8 cellular contexts compared by ENCODE assay signal in the genomic region with DNA sequence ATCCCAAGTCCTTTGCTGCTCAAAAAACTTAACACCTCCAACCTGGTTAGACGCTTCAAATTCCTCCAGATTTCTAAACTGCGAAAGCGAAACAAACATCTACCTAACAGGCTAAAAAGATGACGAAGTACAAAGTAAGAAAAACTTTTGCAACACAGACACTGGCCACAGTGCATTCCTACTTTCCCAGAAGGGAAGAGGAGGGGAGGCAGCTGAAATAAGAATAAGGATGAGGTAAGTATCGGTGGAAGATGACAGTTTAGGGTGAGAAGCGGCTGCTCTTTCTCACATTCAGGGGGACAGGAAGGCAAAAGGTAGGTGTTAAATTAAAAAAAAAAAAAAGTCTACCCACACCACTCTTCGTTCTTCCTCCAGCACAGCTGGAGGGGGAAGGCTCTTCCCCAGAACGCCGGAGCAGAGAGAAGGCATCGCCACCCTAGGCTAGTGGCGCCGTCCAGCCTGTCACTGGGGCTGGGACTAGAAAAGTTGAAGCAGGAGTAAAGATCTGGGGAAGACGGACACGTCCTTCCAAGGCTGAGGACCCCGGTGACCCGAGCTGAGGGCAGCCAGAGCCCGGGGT. TPM values are rescaled to one million over a fixed set of nuclear protein-coding genes. Genes with fewer than 3 reads are reported as not detected.
A peak's percentile ranks its signal among the peaks of the same experiment; 100 is the strongest.
DNase-seq lines count a peak whose midpoint lies in the region; ATAC-seq, FAIRE-seq and TF ChIP-seq lines count a peak whose summit lies in the region.

No MANE protein-coding gene starts in this region.

- H4K20me1 ChIP-seq in OCI-LY3 (ENCODE audit: insufficient read depth, low read length) (no peaks in the 10 kb centered on the region), HepG2 (ENCODE audit: insufficient read depth, low read length) (no peaks in the 10 kb centered on the region)

- CTCF ChIA-PET in HepG2 (lab: Yijun Ruan, JAX; ENCODE audit: low intra/inter-chr PET ratio, low total read pairs), result no interaction called here

- no TSS peak for BruUV-seq in HepG2 (replicated peaks; lab: Mats Ljungman, UMichigan)

- H2AFZ ChIP-seq in OCI-LY3 (ENCODE audit: low read depth, low read length), result peak overlapping the region; percentile 37; the same call in 1 of the 2 replicates
- peak overlapping the region; percentile 24 for H2AFZ ChIP-seq in HepG2 (ENCODE audit: low read length)

- no peak for TF ChIP-seq RAD21 in HepG2 (CRISPR knock-in tag; IDR thresholded peaks at IDR 0.05)

- ATAC-seq in HG02678 (IDR thresholded peaks at IDR 0.05; ENCODE audit: unreplicated experiment), result peak; percentile 19
- ATAC-seq in HepG2, result peak; percentile 2; the same call in 2 of the 3 replicates

- H3K4me1 ChIP-seq in OCI-LY3 (ENCODE audit: low read length) (peaks cover 28% of the 10 kb centered on the region), HepG2 (ENCODE audit: insufficient read depth, low read length) (peaks cover 20% of the 10 kb centered on the region), suprapubic skin (peaks cover 19% of the 10 kb centered on the region)

- 0 out of 4 replicates have a peak, but pooled peaks of 1 of the 2 experiments have one; percentile 27 for TF ChIP-seq POLR2A in HepG2 (IDR thresholded peaks at IDR 0.05; ENCODE audit: insufficient read depth in 1 of 2, low read depth in 2 of 2, low read length in 2 of 2)
- no peak for TF ChIP-seq POLR2A in suprapubic skin (IDR thresholded peaks at IDR 0.05)

- H3K27ac ChIP-seq in 22Rv1, result peak overlapping the region; percentile 87
- H3K27ac ChIP-seq in OCI-LY3 (ENCODE audit: low read length), result no peak overlapping the region
- H3K27ac ChIP-seq in HepG2 (ENCODE audit: extremely low read length, insufficient read depth, low read length), result peak overlapping the region; percentile 84
- H3K27ac ChIP-seq in suprapubic skin, result peak overlapping the region; percentile 97

- FAIRE-seq in HepG2 (lab: Jason Lieb, UNC), result no peak

- H3K4me2 ChIP-seq in OCI-LY3 (ENCODE audit: low read length) (peak overlapping the region; percentile 99), HepG2 (ENCODE audit: low read depth, low read length) (peak overlapping the region; percentile 78)

- WGBS in HepG2 (ENCODE audit: low lambda C conversion rate), result 2% methylated on average over 11 of the region's 17 CpGs
- WGBS in suprapubic skin, result under 1% methylated on average over 12 of the region's 17 CpGs

- H3K4me3 ChIP-seq in GM12865 (ENCODE audit: low read depth, low read length), result peak overlapping the region; percentile 87
- peak overlapping the region; percentile 95 for H3K4me3 ChIP-seq in OCI-LY3 (ENCODE audit: low read length)
- peak overlapping the region; percentile 72 to 93 (median 83) for H3K4me3 ChIP-seq in HepG2 (replicated peaks in 1 of 3; ENCODE audit: insufficient read depth in 1 of 3, low read depth in 2 of 3, low read length in 3 of 3)
- peak overlapping the region; percentile 86 for H3K4me3 ChIP-seq in suprapubic skin

- H3K9ac ChIP-seq in OCI-LY3 (ENCODE audit: low read length), result peak overlapping the region; percentile 72
- H3K9ac ChIP-seq in HepG2 (ENCODE audit: insufficient read depth, low read depth, low read length), result peak overlapping the region; percentile 74

- H3K79me2 ChIP-seq in OCI-LY3 (ENCODE audit: low read length) (peaks cover 9% of the 10 kb centered on the region), HepG2 (ENCODE audit: insufficient read depth, low read length) (no peaks in the 10 kb centered on the region)

- no peaks in the 10 kb centered on the region for H3K27me3 ChIP-seq in OCI-LY3 (ENCODE audit: low read depth, low read length)
- H3K27me3 ChIP-seq in HepG2 (ENCODE audit: control insufficient read depth in 1 of 2, insufficient read depth in 2 of 2, low read length in 2 of 2), result peaks cover 0 to 6% of the 10 kb centered on the region in 2 experiments; a peak in 1 of 5 replicates
- H3K27me3 ChIP-seq in suprapubic skin, result no peaks in the 10 kb centered on the region

- TF ChIP-seq EP300 in HepG2 (IDR thresholded peaks at IDR 0.05; ENCODE audit: low read depth in 2 of 2, low read length in 2 of 2), result no peak
- no peak for TF ChIP-seq EP300 in HepG2 (CRISPR knock-in tag; IDR thresholded peaks at IDR 0.05; ENCODE audit: borderline replicate concordance)
- no peak for TF ChIP-seq EP300 in suprapubic skin (IDR thresholded peaks at IDR 0.05)

- H3K36me3 ChIP-seq in OCI-LY3 (replicated peaks; ENCODE audit: low read depth, low read length) (no peaks in the 10 kb centered on the region), HepG2 (replicated peaks in 1 of 2; ENCODE audit: control insufficient read depth in 1 of 2, insufficient read depth in 2 of 2, low read length in 2 of 2) (no peaks in the 10 kb centered on the region), suprapubic skin (no peaks in the 10 kb centered on the region)

- H3K9me3 ChIP-seq in OCI-LY3 (ENCODE audit: insufficient read depth, low read length), result no peaks in the 10 kb centered on the region
- no peaks in the 10 kb centered on the region for H3K9me3 ChIP-seq in HepG2 (ENCODE audit: low read length)
- no peaks in the 10 kb centered on the region for H3K9me3 ChIP-seq in suprapubic skin

- in situ Hi-C loops in HepG2 (cut with HindIII; ENCODE audit: extremely low pct_ligation_motif_present, low pct_unique_long_range_greater_than_20kb), result loop anchor here (5.0 to 10.0 kb wide), 2 partner anchors 312 to 990 kb away; a partner anchor contains a TSS

- TF ChIP-seq CTCF in 22Rv1 (IDR thresholded peaks at IDR 0.05) (no peak), GM12865 (IDR thresholded peaks at IDR 0.05; ENCODE audit: insufficient read depth, low read depth, low read length, missing control alignments) (no peak), OCI-LY3 (IDR thresholded peaks at IDR 0.05; ENCODE audit: low read depth, low read length) (no peak), HepG2 (CRISPR knock-in tag; IDR thresholded peaks at IDR 0.05) (no peak), suprapubic skin (IDR thresholded peaks at IDR 0.05) (no peak)

- intact Hi-C loops in HepG2 (cut with micrococcal nuclease; ENCODE audit: unreplicated experiment), result loop anchor here (2.0 to 10.0 kb wide), 5 partner anchors 226 to 1065 kb away; a partner anchor contains a TSS

- POLR2A ChIA-PET in HepG2 (lab: Yijun Ruan, JAX), result interaction anchor here (0.8 to 2.5 kb wide), 2 partner anchors 314 to 445 kb away, joined by 3 to 10 read pairs; a partner anchor contains a TSS

- peak; percentile 43 for DNase-seq in GM12865 (ENCODE audit: low read depth)
- peak; percentile 42 for DNase-seq in central memory CD4-positive, alpha-beta T cell
- DNase-seq in HepG2 (ENCODE audit: low spot score), result peak; percentile 21
- DNase-seq in suprapubic skin (ENCODE audit: low spot score in 2 of 2), result no peak
- DNase-seq in NCI-H1930 (lab: John Stamatoyannopoulos, UW), result no peak

TF ChIP-seq in HepG2, 621 proteins besides CTCF, POLR2A, EP300 and RAD21:
- TF ChIP-seq ZNF792 (CRISPR knock-in tag; IDR thresholded peaks at IDR 0.05) (no peak), RBM39 (IDR thresholded peaks at IDR 0.05; ENCODE audit: low read depth, low read length, poor library complexity, severe bottlenecking) (peak; percentile 2), MBNL3 (CRISPR knock-in tag; conservative IDR thresholded peaks at IDR 0.05) (no peak), NFE2L1 (CRISPR knock-in tag; IDR thresholded peaks at IDR 0.05; ENCODE audit: borderline replicate concordance) (no peak), ZNF44 (CRISPR knock-in tag; IDR thresholded peaks at IDR 0.05) (no peak), ISL2 (CRISPR knock-in tag; IDR thresholded peaks at IDR 0.05) (0 out of 2 replicates have a peak, but pooled peaks have one; percentile 10), ZNF292 (CRISPR knock-in tag; IDR thresholded peaks at IDR 0.05; ENCODE audit: borderline replicate concordance, low read depth) (peak; percentile 64; the same call in 1 of the 2 replicates), CEBPB (IDR thresholded peaks at IDR 0.05; ENCODE audit: borderline replicate concordance, low read depth, low read length) (peak; percentile 14; the same call in 1 of the 2 replicates)

RNA-seq across cellular contexts. Expression of a gene that starts 0.9 kb away (rescaled TPM):
- total RNA-seq in HepG2 (2016; rRNA removed; fragmentation: Illumina TruSeq; extraction: Trizol) (8.8 and 16.6 TPM in 2 replicates), suprapubic skin (10 to 100 TPM; 30.6 to 70.0 (median 61.0) TPM)
- 8.1 and 9.4 TPM in 2 replicates for total RNA-seq in HepG2 (2016; cell fraction: cytosol; rRNA removed; fragmentation: Illumina TruSeq; extraction: Trizol; ENCODE audit: low read depth)
- 8.1 and 15.9 TPM in 2 replicates for total RNA-seq in HepG2 (2016; cell fraction: insoluble cytoplasmic fraction; rRNA removed; fragmentation: Illumina TruSeq; extraction: Trizol)
- total RNA-seq in HepG2 (2016; cell fraction: membrane; rRNA removed; fragmentation: Illumina TruSeq; extraction: Trizol), result 9.7 and 9.8 TPM in 2 replicates
- 17.9 and 18.9 TPM in 2 replicates for total RNA-seq in HepG2 (2016; cell fraction: nucleus; rRNA removed; fragmentation: Illumina TruSeq; extraction: Trizol)
- 9.8 and 9.9 TPM in 2 replicates for polyA plus RNA-seq in HepG2 (2011; rRNA removed)
- polyA plus RNA-seq in HepG2 (2011; cell fraction: cytosol; rRNA removed), result 8.0 TPM in 2 replicates
- 3.1 and 4.4 TPM in 2 replicates for polyA plus RNA-seq in HepG2 (2011; cell fraction: nucleus; rRNA removed)
- polyA plus RNA-seq in HepG2 (2012), result 8.0 and 8.3 TPM in 2 replicates
- 4.7 and 4.8 TPM in 2 replicates for polyA plus RNA-seq in HepG2 (2016; cell fraction: cytosol; fragmentation: Illumina TruSeq; extraction: Trizol; ENCODE audit: low read depth)
- 8.2 TPM in 2 replicates for polyA plus RNA-seq in HepG2 (2016; cell fraction: insoluble cytoplasmic fraction; fragmentation: Illumina TruSeq; extraction: Trizol; ENCODE audit: low read depth)
- polyA plus RNA-seq in HepG2 (2016; cell fraction: membrane; fragmentation: Illumina TruSeq; extraction: Trizol; ENCODE audit: low read depth), result 6.6 and 7.2 TPM in 2 replicates
- polyA plus RNA-seq in HepG2 (2016; cell fraction: nucleus; fragmentation: Illumina TruSeq; extraction: Trizol; ENCODE audit: insufficient read depth, low read depth), result 18.4 and 19.0 TPM in 2 replicates
- polyA minus RNA-seq in HepG2 (2011; rRNA and poly(A)+ RNA removed; ENCODE audit: low replicate concordance), result 5.6 and 23.6 TPM in 2 replicates
- polyA minus RNA-seq in HepG2 (2011; cell fraction: cytosol; rRNA and poly(A)+ RNA removed), result 8.4 and 10.0 TPM in 2 replicates
- polyA minus RNA-seq in HepG2 (2011; cell fraction: nucleus; rRNA and poly(A)+ RNA removed), result 9.1 and 10.3 TPM in 2 replicates

Comparison
In these comparisons a context has a peak if more than half of its experiments do, and no peak if none do; other contexts are left out.
1. DNase-seq: peak in GM12865 (single experiment), central memory CD4-positive, alpha-beta T cell (single experiment) and HepG2 (single experiment); none in suprapubic skin (0 of 2) and NCI-H1930 (0 of 2).
2. Peak in every context shown above with its lines, with median percentiles within 50 percentile points of each other: H3K4me3 ChIP-seq.